Comparison of ENCODE assay signal across 8 cellular contexts in genomic region chr2:157468931-157469708, GRCh38. TPM values are rescaled to one million over a fixed set of nuclear protein-coding genes. Genes with fewer than 3 reads are reported as not detected.
A peak's percentile ranks its signal among the peaks of the same experiment; 100 is the strongest.
DNase-seq lines count a peak whose midpoint lies in the region; ATAC-seq, FAIRE-seq and TF ChIP-seq lines count a peak whose summit lies in the region.

No MANE protein-coding gene starts in this region.

- H3K4me3 ChIP-seq in HL-60 (replicated peaks; ENCODE audit: insufficient read depth, low read length), result peak overlapping the region; percentile 18; the same call in 1 of the 2 replicates
- no peak overlapping the region for H3K4me3 ChIP-seq in muscle layer of duodenum (ENCODE audit: low read depth in 1 of 2, low read length in 2 of 2)

- H3K9me3 ChIP-seq in muscle layer of duodenum (ENCODE audit: control insufficient read depth in 1 of 2, low read length in 2 of 2), result no peaks in the 10 kb centered on the region

- H3K4me1 ChIP-seq in muscle layer of duodenum (ENCODE audit: control insufficient read depth in 1 of 2, insufficient read depth in 2 of 2, low read length in 2 of 2), result no peaks in the 10 kb centered on the region

- H3K36me3 ChIP-seq in muscle layer of duodenum (ENCODE audit: control insufficient read depth in 1 of 2, insufficient read depth in 2 of 2, low read length in 2 of 2), result no peaks in the 10 kb centered on the region

- H3K27ac ChIP-seq in HL-60 (replicated peaks) (peak overlapping the region; percentile 95), muscle layer of duodenum (ENCODE audit: low read length) (peak overlapping the region; percentile 67)

- no peak for FAIRE-seq in H54 (lab: Jason Lieb, UNC)

- TF ChIP-seq CTCF in HL-60 (IDR thresholded peaks at IDR 0.05; ENCODE audit: insufficient read depth, low read length), result no peak

- peaks cover 18 to 42% of the 10 kb centered on the region in 2 donors for H3K36me3 Mint-ChIP-seq in activated naive CD4-positive, alpha-beta T cell treated with anti-CD3 and anti-CD28 coated beads, Interleukin-2, amount 50 U/mL, for 72 hours

- TF ChIP-seq POLR2A in H54 (IDR thresholded peaks at IDR 0.05; ENCODE audit: low read depth, low read length), result no peak

- H3K27ac Mint-ChIP-seq in activated naive CD4-positive, alpha-beta T cell treated with anti-CD3 and anti-CD28 coated beads, Interleukin-2, amount 50 U/mL, for 72 hours, result peak overlapping the region; percentile 96 to 100

- H3K27me3 ChIP-seq in HL-60 (ENCODE audit: insufficient read depth, poor library complexity, severe bottlenecking) (no peaks in the 10 kb centered on the region), muscle layer of duodenum (ENCODE audit: low read depth, low read length) (no peaks in the 10 kb centered on the region)

- H3K9me3 Mint-ChIP-seq in activated naive CD4-positive, alpha-beta T cell treated with anti-CD3 and anti-CD28 coated beads, Interleukin-2, amount 50 U/mL, for 72 hours, result peaks cover 6 to 10% of the 10 kb centered on the region in 2 donors

- ATAC-seq in GM21367 (IDR thresholded peaks at IDR 0.05; ENCODE audit: unreplicated experiment), result peak; percentile 80
- peak; percentile 74 to 80 for ATAC-seq in activated naive CD4-positive, alpha-beta T cell treated with anti-CD3 and anti-CD28 coated beads, Interleukin-2, amount 50 U/mL, for 72 hours

- DNase-seq in GM04504 (ENCODE audit: low read depth) (peak; percentile 58), HL-60 (ENCODE audit: low read depth in 1 of 2, low spot score in 1 of 2) (peak; percentile 78 to 89), H54 (ENCODE audit: insufficient read length, low spot score) (no peak), NCI-H128 (lab: John Stamatoyannopoulos, UW; ENCODE audit: unreplicated experiment) (no peak), midbrain (lab: John Stamatoyannopoulos, UW) (no peak)
- DNase-seq in activated naive CD4-positive, alpha-beta T cell treated with anti-CD3 and anti-CD28 coated beads, Interleukin-2, amount 50 U/mL, for 72 hours (ENCODE audit: low spot score in 2 of 2), result no peak

RNA-seq across cellular contexts. Expression of gene CYTIP, which starts 25.2 kb away (rescaled TPM):
- 100 to 1,000 TPM; 417 to 596 TPM for total RNA-seq in activated naive CD4-positive, alpha-beta T cell treated with anti-CD3 and anti-CD28 coated beads, Interleukin-2, amount 50 U/mL, for 72 hours

Comparison
In these comparisons a context has a peak if more than half of its experiments do, and no peak if none do; other contexts are left out.
1. DNase-seq: peak in GM04504 (single experiment) and HL-60 (2 of 2); none in activated naive CD4-positive, alpha-beta T cell treated with anti-CD3 and anti-CD28 coated beads, Interleukin-2, amount 50 U/mL, for 72 hours (0 of 2), H54 (single experiment), NCI-H128 (single experiment) and midbrain (single experiment).